Comparison of ENCODE assay signal across 8 cellular contexts in genomic region chr16:21599994-21600773, GRCh38. TPM values are rescaled to one million over a fixed set of nuclear protein-coding genes. Genes with fewer than 3 reads are reported as not detected.
DNase-seq lines count a peak whose midpoint lies in the region; ATAC-seq and TF ChIP-seq lines count a peak whose summit lies in the region.

No MANE protein-coding gene starts in this region.

- no peak overlapping the region for H2AFZ ChIP-seq in Karpas-422 (ENCODE audit: low read length)

- H3K4me3 Mint-ChIP-seq in activated CD4-positive, alpha-beta T cell treated with anti-CD3 and anti-CD28 coated beads for 36 hours: peak overlapping the region; percentile 90
- peak overlapping the region; percentile 92 for H3K4me3 Mint-ChIP-seq in neural crest cell

- DNase-seq in activated CD4-positive, alpha-beta T cell treated with anti-CD3 and anti-CD28 coated beads for 36 hours: peak; percentile 32
- DNase-seq in activated CD4-positive, alpha-beta T cell treated with anti-CD3 and anti-CD28 coated beads for 1 hour: no peak
- DNase-seq in H7 (no peak), Karpas-422 (peak; percentile 74), esophagus squamous epithelium (lab: John Stamatoyannopoulos, UW) (no peak), neural crest cell (ENCODE audit: low read depth, low spot score) (no peak), OCI-M2 (lab: John Stamatoyannopoulos, UW; ENCODE audit: unreplicated experiment) (no peak)
- peak; percentile 9 to 16 for DNase-seq in activated CD4-positive, alpha-beta T cell treated with anti-CD3 and anti-CD28 coated beads for 4 hours

- peak; percentile 16 for ATAC-seq in activated CD4-positive, alpha-beta T cell treated with anti-CD3 and anti-CD28 coated beads for 36 hours

- intact Hi-C loops in activated CD4-positive, alpha-beta T cell treated with anti-CD3 and anti-CD28 coated beads for 36 hours (cut with DNase I, micrococcal nuclease): loop anchor here (1.0 to 10.0 kb wide), 9 partner anchors 11 to 1549 kb away; partner anchors contain the start of genes MOSMO (in 1 of the 2), UQCRC2 (in 1 of the 2) and USP31 (in 1 of the 2)
- intact Hi-C loops in esophagus squamous epithelium (cut with DNase I): no loop called here

- TF ChIP-seq CTCF in esophagus squamous epithelium (IDR thresholded peaks at IDR 0.05) (no peak), neural crest cell (conservative IDR thresholded peaks at IDR 0.05) (peak; percentile 9)

- H3K27me3 ChIP-seq in H7 (ENCODE audit: control insufficient read depth, insufficient read depth, low read length) (no peaks in the 10 kb centered on the region), Karpas-422 (ENCODE audit: low read length) (no peaks in the 10 kb centered on the region), esophagus squamous epithelium (no peaks in the 10 kb centered on the region)

- H3K27ac ChIP-seq in Karpas-422 (ENCODE audit: low read length) (peak overlapping the region; percentile 75), esophagus squamous epithelium (peak overlapping the region; percentile 91 to 97 (median 96))

- WGBS in esophagus squamous epithelium, 2 donors: 1% methylated on average over 14 to 21 of the region's 56 CpGs

- H3K9me3 Mint-ChIP-seq in activated CD4-positive, alpha-beta T cell treated with anti-CD3 and anti-CD28 coated beads for 36 hours (ENCODE audit: low read depth): no peaks in the 10 kb centered on the region
- H3K9me3 Mint-ChIP-seq in neural crest cell: no peaks in the 10 kb centered on the region

- peaks cover 51% of the 10 kb centered on the region for H3K79me2 ChIP-seq in Karpas-422 (ENCODE audit: low read length)

- peaks cover 29% of the 10 kb centered on the region for H3K4me1 ChIP-seq in Karpas-422 (ENCODE audit: low read length)
- H3K4me1 ChIP-seq in esophagus squamous epithelium: peaks cover 0 to 58% (median 27%) of the 10 kb centered on the region in 3 donors

- H3K4me3 ChIP-seq in H7 (ENCODE audit: insufficient read depth, low read depth, low read length) (peak overlapping the region; percentile 91), Karpas-422 (ENCODE audit: low read length) (peak overlapping the region; percentile 85), esophagus squamous epithelium (peak overlapping the region; percentile 76 to 93 (median 88))

- no peaks in the 10 kb centered on the region for H3K9me2 ChIP-seq in Karpas-422 (replicated peaks; ENCODE audit: insufficient read depth, low read length)

- POLR2A ChIA-PET in activated CD4-positive, alpha-beta T cell treated with anti-CD3 and anti-CD28 coated beads for 36 hours (lab: Charles Lee): interaction anchor here (0.6 kb wide), 1 partner anchor 14 kb away, joined by 3 read pairs; no protein-coding TSS in a partner anchor

- H3K4me1 Mint-ChIP-seq in activated CD4-positive, alpha-beta T cell treated with anti-CD3 and anti-CD28 coated beads for 36 hours: peaks cover 59% of the 10 kb centered on the region
- H3K4me1 Mint-ChIP-seq in neural crest cell: peaks cover 51% of the 10 kb centered on the region

- no peaks in the 10 kb centered on the region for H3K36me3 Mint-ChIP-seq in activated CD4-positive, alpha-beta T cell treated with anti-CD3 and anti-CD28 coated beads for 36 hours (ENCODE audit: low read depth)
- H3K36me3 Mint-ChIP-seq in neural crest cell (ENCODE audit: low read depth): no peaks in the 10 kb centered on the region

- H3K4me2 ChIP-seq in Karpas-422 (ENCODE audit: low read depth, low read length, poor library complexity, severe bottlenecking): peak overlapping the region; percentile 89

- no peaks in the 10 kb centered on the region for H3K27me3 Mint-ChIP-seq in activated CD4-positive, alpha-beta T cell treated with anti-CD3 and anti-CD28 coated beads for 36 hours
- no peaks in the 10 kb centered on the region for H3K27me3 Mint-ChIP-seq in neural crest cell (ENCODE audit: low read depth)

- H3K36me3 ChIP-seq in H7 (replicated peaks; ENCODE audit: control insufficient read depth, insufficient read depth, low read length) (no peaks in the 10 kb centered on the region), Karpas-422 (ENCODE audit: insufficient read depth, low read length) (no peaks in the 10 kb centered on the region), esophagus squamous epithelium (no peaks in the 10 kb centered on the region)

- peaks cover 30% of the 10 kb centered on the region for H4K20me1 ChIP-seq in Karpas-422 (ENCODE audit: insufficient read depth, low read depth, low read length)

- CTCF ChIA-PET in activated CD4-positive, alpha-beta T cell treated with anti-CD3 and anti-CD28 coated beads for 36 hours (lab: Charles Lee): interaction anchor here (0.7 kb wide), 1 partner anchor 16 kb away, joined by 3 read pairs; no protein-coding TSS in a partner anchor

- peak overlapping the region; percentile 91 for H3K9ac ChIP-seq in Karpas-422 (ENCODE audit: low read length)

- peak overlapping the region; percentile 87 for H3K27ac Mint-ChIP-seq in activated CD4-positive, alpha-beta T cell treated with anti-CD3 and anti-CD28 coated beads for 36 hours
- peak overlapping the region; percentile 95 for H3K27ac Mint-ChIP-seq in neural crest cell (ENCODE audit: unreplicated experiment)

- TF ChIP-seq POLR2A in esophagus squamous epithelium (IDR thresholded peaks at IDR 0.05): no peak

- no peaks in the 10 kb centered on the region for H3K9me3 ChIP-seq in Karpas-422 (ENCODE audit: low read length)
- no peaks in the 10 kb centered on the region for H3K9me3 ChIP-seq in esophagus squamous epithelium

RNA-seq across cellular contexts. Expression of gene METTL9, which starts 0.8 kb away (rescaled TPM):
- total RNA-seq in activated CD4-positive, alpha-beta T cell treated with anti-CD3 and anti-CD28 coated beads for 36 hours: 10 to 100 TPM; 78.3 to 98.0 TPM
- 163 and 173 TPM in 2 replicates for total RNA-seq in H7 (2014; rRNA removed; shearing (Covaris generic))
- 82.6 and 90.6 TPM in 2 replicates for total RNA-seq in Karpas-422 (2014; rRNA removed; shearing (Covaris generic); ENCODE audit: low replicate concordance)
- 100 to 1,000 TPM in 3 of 4 donors, 10 to 100 TPM in 1; 82.3 to 169 (median 140) TPM for total RNA-seq in esophagus squamous epithelium
- total RNA-seq in neural crest cell: 172 and 175 TPM in 2 replicates

RNA-seq across cellular contexts. Expression of gene IGSF6, which starts 52.2 kb away (rescaled TPM):
- total RNA-seq in activated CD4-positive, alpha-beta T cell treated with anti-CD3 and anti-CD28 coated beads for 36 hours: under 1 TPM; 0.11 to 0.14 TPM
- total RNA-seq in H7 (2014; rRNA removed; shearing (Covaris generic)): not detected in 2 replicates
- 0.29 and 0.56 TPM in 2 replicates for total RNA-seq in Karpas-422 (2014; rRNA removed; shearing (Covaris generic); ENCODE audit: low replicate concordance)
- 1 to 10 TPM in 2 of 4 donors, under 1 TPM in 2; 0.18 to 3.6 (median 1.3) TPM for total RNA-seq in esophagus squamous epithelium
- not detected in 2 replicates for total RNA-seq in neural crest cell

Comparison
In these comparisons a context has a peak if more than half of its experiments do, and no peak if none do; other contexts are left out.
1. DNase-seq: peak in activated CD4-positive, alpha-beta T cell treated with anti-CD3 and anti-CD28 coated beads for 36 hours (single experiment), Karpas-422 (single experiment) and activated CD4-positive, alpha-beta T cell treated with anti-CD3 and anti-CD28 coated beads for 4 hours (2 of 2); none in activated CD4-positive, alpha-beta T cell treated with anti-CD3 and anti-CD28 coated beads for 1 hour (single experiment), H7 (single experiment), esophagus squamous epithelium (single experiment), neural crest cell (single experiment) and OCI-M2 (single experiment).
2. Peak in every context shown above with its lines, with median percentiles within 50 percentile points of each other: H3K4me3 ChIP-seq.